ENCODE assay signal across 27 cellular contexts in genomic region chr3:15707779-15708178, GRCh38.
"Had no signal": no experiment of that assay in that cellular context is flagged by ENCODE, and none has a peak within 500 bp of the region (broad histone marks: within the 10 kb centered on the region; RNA-seq: fewer than 3 reads in every experiment).

No MANE protein-coding gene starts in this region.

- H3K27ac Mint-ChIP-seq: activated T-helper 2 cell treated with anti-CD3 and anti-CD28 coated beads, Interferon-gamma antibody, Interleukin-2, Interleukin-4, amounts not matched to agents 10 μg/mL and 5 μg/mL and 100 μg/mL, durations not matched to agents 14 hours and 24 hours and 36 hours; T-helper 1 cell treated with Interleukin-12 subunit alpha and Interleukin-12 subunit beta and Interleukin-4 antibody, amounts not matched to agents 30 μg/mL and 1 μg/mL, for 36 hours; WTC11 had no signal

- H3K9me3 ChIP-seq: SJSA1 had no signal

- ATAC-seq: SK-N-SH treated with all-trans-retinoic acid at 6 μM for 48 hours, WTC11 had no signal

- H3K27me3 Mint-ChIP-seq: central memory CD8-positive, alpha-beta T cell had no signal

- H3K27me3 ChIP-seq: SJSA1 had no signal

- H3K4me3 Mint-ChIP-seq: central memory CD8-positive, alpha-beta T cell; T-helper 1 cell treated with Interleukin-12 subunit alpha and Interleukin-12 subunit beta and Interleukin-4 antibody, amounts not matched to agents 30 μg/mL and 1 μg/mL, for 36 hours; WTC11 had no signal

- DNase-seq: activated CD4-positive, alpha-beta T cell treated with anti-CD3 and anti-CD28 coated beads for 48 hours; activated CD4-positive, alpha-beta T cell treated with anti-CD3 and anti-CD28 coated beads, Interleukin-2, amount 50 U/mL, for 4 hours; activated CD4-positive, CD25-positive, alpha-beta regulatory T cell treated with anti-CD3 and anti-CD28 coated beads, Interleukin-2, amount 50 U/mL, for 72 hours; activated CD8-positive, alpha-beta memory T cell treated with anti-CD3 and anti-CD28 coated beads for 24 hours; activated gamma-delta T cell treated with Interleukin-2 at 50 U/mL for 16 hours; activated naive CD4-positive, alpha-beta T cell treated with anti-CD3 and anti-CD28 coated beads, Interleukin-2, amount 50 U/mL, for 16 hours; activated T-cell treated with anti-CD3 and anti-CD28 coated beads, Interleukin-2, amount 50 U/mL, for 48 hours; aorta; Kasumi-1; KBM-7; NCI-H1105 treated with DMSO at 0.1 percent for 48 hours; NCI-H1436 treated with DMSO at 0.1 percent for 48 hours; NCI-H187; NCI-H2081; NCI-H510A treated with DMSO at 0.1 percent for 48 hours; NCI-H69; NK-92 treated with Interleukin-12 subunit alpha and Interleukin-12 subunit beta, amount 100 ng/mL, for 24 hours; OCI-M1; SHP77; SW 1271; T-helper 9 cell had no signal

- H3K27ac ChIP-seq: SJSA1 had no signal

- H3K4me3 ChIP-seq: SJSA1 had no signal

- H3K4me1 Mint-ChIP-seq: central memory CD8-positive, alpha-beta T cell; WTC11 had no signal

- H3K9me3 Mint-ChIP-seq: activated T-helper 2 cell treated with anti-CD3 and anti-CD28 coated beads, Interferon-gamma antibody, Interleukin-2, Interleukin-4, amounts not matched to agents 10 μg/mL and 5 μg/mL and 100 μg/mL, durations not matched to agents 14 hours and 24 hours and 36 hours; central memory CD8-positive, alpha-beta T cell; T-helper 1 cell treated with Interleukin-12 subunit alpha and Interleukin-12 subunit beta and Interleukin-4 antibody, amounts not matched to agents 30 μg/mL and 1 μg/mL, for 36 hours; WTC11 had no signal
